ENCODE assay signal across 31 cellular contexts in genomic region chr22:32736746-32737145, GRCh38.
"Had no signal": no experiment of that assay in that cellular context is flagged by ENCODE, and none has a peak within 500 bp of the region (broad histone marks: within the 10 kb centered on the region; RNA-seq: fewer than 3 reads in every experiment).

No MANE protein-coding gene starts in this region.

- DNase-seq: activated B cell treated with CpG ODN at 0.5 μM for 24 hours; activated CD4-positive, alpha-beta memory T cell treated with anti-CD3 and anti-CD28 coated beads for 36 hours; activated CD4-positive, alpha-beta T cell treated with anti-CD3 and anti-CD28 coated beads for 4 hours; activated CD4-positive, alpha-beta T cell treated with anti-CD3 and anti-CD28 coated beads, Interleukin-2, amount 10 ng/mL, durations not matched to agents 24 days and 14 days; activated CD4-positive, alpha-beta T cell treated with anti-CD3 and anti-CD28 coated beads, Interleukin-2, amount 50 U/mL, for 1 hour; activated CD4-positive, alpha-beta T cell treated with anti-CD3 and anti-CD28 coated beads, Interleukin-2, amount 50 U/mL, for 4 hours; activated CD4-positive, CD25-positive, alpha-beta regulatory T cell treated with anti-CD3 and anti-CD28 coated beads, Interleukin-2, amount 50 U/mL, for 72 hours; activated CD8-positive, alpha-beta memory T cell treated with anti-CD3 and anti-CD28 coated beads, Interleukin-2, amount 50 U/mL, for 4 hours; activated CD8-positive, alpha-beta T cell treated with anti-CD3 and anti-CD28 coated beads for 36 hours; activated effector memory CD4-positive, alpha-beta T cell treated with anti-CD3 and anti-CD28 coated beads, Interleukin-2, amount 50 U/mL, for 16 hours; activated gamma-delta T cell treated with Interleukin-2 at 50 U/mL for 16 hours; activated naive CD4-positive, alpha-beta T cell; activated naive CD4-positive, alpha-beta T cell treated with anti-CD3 and anti-CD28 coated beads for 36 hours; activated naive CD4-positive, alpha-beta T cell treated with anti-CD3 and anti-CD28 coated beads, Interleukin-2, amount 50 U/mL, for 16 hours; activated naive CD8-positive, alpha-beta T cell treated with anti-CD3 and anti-CD28 coated beads for 36 hours; activated T-cell treated with anti-CD3 and anti-CD28 coated beads for 4 hours; activated T-cell treated with anti-CD3 and anti-CD28 coated beads, Interleukin-2, amount 50 U/mL, for 1 hour; activated T-cell treated with anti-CD3 and anti-CD28 coated beads, Interleukin-2, amount 50 U/mL, for 4 hours; activated T-cell treated with anti-CD3 and anti-CD28 coated beads, Interleukin-2, amount 50 U/mL, for 72 hours; adrenal gland; amniotic stem cell; aorta; body of pancreas; brain microvascular endothelial cell; central memory CD4-positive, alpha-beta T cell; T-helper 2 cell; T-helper 9 cell had no signal

- H3K36me3 ChIP-seq: adrenal gland, brain microvascular endothelial cell, breast epithelium had no signal

- H3K27ac ChIP-seq: adrenal gland, body of pancreas, brain microvascular endothelial cell, breast epithelium, VCaP had no signal

- H3K27me3 ChIP-seq: adrenal gland, body of pancreas, brain microvascular endothelial cell, breast epithelium had no signal

- H3K4me3 ChIP-seq: adrenal gland, body of pancreas, breast epithelium had no signal

- H3K4me1 ChIP-seq: adrenal gland, body of pancreas, breast epithelium had no signal

- H3K9me3 ChIP-seq: adrenal gland, breast epithelium had no signal

- ATAC-seq: activated CD8-positive, alpha-beta T cell treated with anti-CD3 and anti-CD28 coated beads for 36 hours; activated naive CD4-positive, alpha-beta T cell treated with anti-CD3 and anti-CD28 coated beads, Interleukin-2, amount 50 U/mL, for 72 hours; activated T-cell treated with anti-CD3 and anti-CD28 coated beads, Interleukin-2, amount 50 U/mL, for 4 hours; activated T-cell treated with anti-CD3 and anti-CD28 coated beads, Interleukin-2, amount 50 U/mL, for 72 hours; activated T-helper 17 cell treated with anti-CD3 and anti-CD28 coated beads, Interleukin-2, amount 50 U/mL, for 72 hours; body of pancreas had no signal
